In genomic region chr17:28928061-28928460, GRCh38 we compare ENCODE assay signal across 12 cellular contexts. TPM values are rescaled to one million over a fixed set of nuclear protein-coding genes. Genes with fewer than 3 reads are reported as not detected.
DNase-seq lines count a peak whose midpoint lies in the region; ATAC-seq and TF ChIP-seq lines count a peak whose summit lies in the region.
"Had no signal": no experiment of that assay in that cellular context is flagged by ENCODE, and none has a peak within 500 bp of the region (broad histone marks: within the 10 kb centered on the region; RNA-seq: fewer than 3 reads in every experiment).

No MANE protein-coding gene starts in this region.

- H3K4me1 Mint-ChIP-seq in activated B cell treated with CpG ODN at 0.5 μM for 24 hours = peaks cover 50% of the 10 kb centered on the region
- peaks cover 38 to 52% of the 10 kb centered on the region in 2 donors for H3K4me1 Mint-ChIP-seq in stimulated activated naive B cell treated with anti-CD40 and anti-IgM and Interleukin-4, amounts not matched to agents 10 μg/mL and 1 μg/mL and 100 μg/mL, for 72 hours

- POLR2A ChIA-PET in activated B cell treated with CpG ODN at 0.5 μM for 24 hours (lab: Charles Lee) = interaction anchor here (0.5 to 1.0 kb wide), 2 partner anchors 21 to 274 kb away, joined by 4 read pairs; no protein-coding TSS in a partner anchor

- no peaks in the 10 kb centered on the region for H3K27me3 ChIP-seq in effector memory CD4-positive, alpha-beta T cell (replicated peaks; ENCODE audit: control insufficient read depth, insufficient read depth, low read length, poor library complexity, severe bottlenecking)

- no peak for TF ChIP-seq CTCF in activated B cell treated with CpG ODN at 0.5 μM for 24 hours (IDR thresholded peaks at IDR 0.05)

- CTCF ChIA-PET in activated B cell treated with CpG ODN at 0.5 μM for 24 hours (lab: Charles Lee) = interaction anchor here (0.9 kb wide), 1 partner anchor 165 kb away, joined by 4 read pairs; no protein-coding TSS in a partner anchor

- DNase-seq in activated T-cell treated with anti-CD3 and anti-CD28 coated beads for 24 hours (ENCODE audit: low read depth) (peak; percentile 12), activated T-cell treated with anti-CD3 and anti-CD28 coated beads for 4 hours (no peak), activated B cell treated with CpG ODN at 0.5 μM for 24 hours (no peak)
- DNase-seq in effector memory CD4-positive, alpha-beta T cell = peak in 1 of 3 donors; percentile 9
- peak; percentile 17 for DNase-seq in stimulated activated naive B cell treated with anti-CD40 and anti-IgM and Interleukin-4, amounts not matched to agents 10 μg/mL and 1 μg/mL and 100 μg/mL, for 72 hours
- DNase-seq: erythroblast, left cardiac atrium, NCI-H1092, SHP77 treated with DMSO at 0.1 percent for 48 hours had no signal

- peaks cover 58% of the 10 kb centered on the region for H3K36me3 Mint-ChIP-seq in activated B cell treated with CpG ODN at 0.5 μM for 24 hours (ENCODE audit: low read depth)
- H3K36me3 Mint-ChIP-seq in stimulated activated naive B cell treated with anti-CD40 and anti-IgM and Interleukin-4, amounts not matched to agents 10 μg/mL and 1 μg/mL and 100 μg/mL, for 72 hours = peaks cover 43 to 77% of the 10 kb centered on the region in 2 donors

- no peaks in the 10 kb centered on the region for H3K9me3 Mint-ChIP-seq in activated B cell treated with CpG ODN at 0.5 μM for 24 hours
- H3K9me3 Mint-ChIP-seq in stimulated activated naive B cell treated with anti-CD40 and anti-IgM and Interleukin-4, amounts not matched to agents 10 μg/mL and 1 μg/mL and 100 μg/mL, for 72 hours = peaks cover 0 to 2% of the 10 kb centered on the region in 2 donors

- ATAC-seq in activated B cell treated with CpG ODN at 0.5 μM for 24 hours (ENCODE audit: low read depth) (peak; percentile 54), HG02884 (IDR thresholded peaks at IDR 0.05; ENCODE audit: unreplicated experiment) (no peak), GM18861 (IDR thresholded peaks at IDR 0.05; ENCODE audit: unreplicated experiment) (no peak), HG03460 (IDR thresholded peaks at IDR 0.05; ENCODE audit: unreplicated experiment) (no peak)
- ATAC-seq in stimulated activated naive B cell treated with anti-CD40 and anti-IgM and Interleukin-4, amounts not matched to agents 10 μg/mL and 1 μg/mL and 100 μg/mL, for 72 hours (replicated peaks) = peak; percentile 84 to 88
- ATAC-seq: left cardiac atrium had no signal

- H3K9me3 ChIP-seq in effector memory CD4-positive, alpha-beta T cell (ENCODE audit: control insufficient read depth, low read length) = no peaks in the 10 kb centered on the region

- H3K27ac ChIP-seq in effector memory CD4-positive, alpha-beta T cell (ENCODE audit: insufficient read depth, low read length, poor library complexity, severe bottlenecking) = peak overlapping the region; percentile 92

- H3K27me3 Mint-ChIP-seq in activated B cell treated with CpG ODN at 0.5 μM for 24 hours = no peaks in the 10 kb centered on the region
- no peaks in the 10 kb centered on the region for H3K27me3 Mint-ChIP-seq in stimulated activated naive B cell treated with anti-CD40 and anti-IgM and Interleukin-4, amounts not matched to agents 10 μg/mL and 1 μg/mL and 100 μg/mL, for 72 hours

- H3K27ac Mint-ChIP-seq in activated B cell treated with CpG ODN at 0.5 μM for 24 hours = peak overlapping the region; percentile 1
- peak overlapping the region; percentile 67 for H3K27ac Mint-ChIP-seq in stimulated activated naive B cell treated with anti-CD40 and anti-IgM and Interleukin-4, amounts not matched to agents 10 μg/mL and 1 μg/mL and 100 μg/mL, for 72 hours

- peaks cover 29% of the 10 kb centered on the region for H3K4me1 ChIP-seq in effector memory CD4-positive, alpha-beta T cell (ENCODE audit: control insufficient read depth, insufficient read depth, low read length, poor library complexity, severe bottlenecking)

- H3K36me3 ChIP-seq in effector memory CD4-positive, alpha-beta T cell (ENCODE audit: control insufficient read depth, insufficient read depth, low read length) = peaks cover 15% of the 10 kb centered on the region

- H3K4me3 ChIP-seq in effector memory CD4-positive, alpha-beta T cell (ENCODE audit: insufficient read depth, low read depth, low read length, poor library complexity, severe bottlenecking) = no peak overlapping the region

- intact Hi-C loops in activated B cell treated with CpG ODN at 0.5 μM for 24 hours (cut with micrococcal nuclease) = no loop called here

- H3K4me3 Mint-ChIP-seq in activated B cell treated with CpG ODN at 0.5 μM for 24 hours = no peak overlapping the region
- H3K4me3 Mint-ChIP-seq in stimulated activated naive B cell treated with anti-CD40 and anti-IgM and Interleukin-4, amounts not matched to agents 10 μg/mL and 1 μg/mL and 100 μg/mL, for 72 hours = no peak overlapping the region

RNA-seq across cellular contexts. Expression of gene PHF12, which starts 23.3 kb away (rescaled TPM):
- total RNA-seq in activated B cell treated with CpG ODN at 0.5 μM for 24 hours = 89.2 and 96.5 TPM in 2 replicates

RNA-seq across cellular contexts. Expression of gene DHRS13, which starts 25.2 kb away (rescaled TPM):
- 32.0 and 39.6 TPM in 2 replicates for total RNA-seq in activated B cell treated with CpG ODN at 0.5 μM for 24 hours

RNA-seq across cellular contexts. Expression of gene FLOT2, which starts 30.5 kb away (rescaled TPM):
- total RNA-seq in activated B cell treated with CpG ODN at 0.5 μM for 24 hours = 303 and 321 TPM in 2 replicates

Comparison
In these comparisons a context has a peak if more than half of its experiments do, and no peak if none do; other contexts are left out.
1. DNase-seq: peak in activated T-cell treated with anti-CD3 and anti-CD28 coated beads for 24 hours (single experiment) and stimulated activated naive B cell treated with anti-CD40 and anti-IgM and Interleukin-4, amounts not matched to agents 10 μg/mL and 1 μg/mL and 100 μg/mL, for 72 hours (single experiment); none in activated T-cell treated with anti-CD3 and anti-CD28 coated beads for 4 hours (single experiment) and activated B cell treated with CpG ODN at 0.5 μM for 24 hours (single experiment).
2. ATAC-seq: peak in activated B cell treated with CpG ODN at 0.5 μM for 24 hours (single experiment) and stimulated activated naive B cell treated with anti-CD40 and anti-IgM and Interleukin-4, amounts not matched to agents 10 μg/mL and 1 μg/mL and 100 μg/mL, for 72 hours (2 of 2); none in HG02884 (single experiment), GM18861 (single experiment) and HG03460 (single experiment).